8 cellular contexts compared by ENCODE assay signal in genomic region chr18:31497711-31498449, GRCh38. TPM values are rescaled to one million over a fixed set of nuclear protein-coding genes. Genes with fewer than 3 reads are reported as not detected.
DNase-seq lines count a peak whose midpoint lies in the region; ATAC-seq and TF ChIP-seq lines count a peak whose summit lies in the region.

Gene DSG2 (plus strand): TSS chr18:31498177. CDS start chr18:31498252, 75 bp downstream.

- no peaks in the 10 kb centered on the region for H3K9me3 Mint-ChIP-seq in natural killer cell treated with Interleukin-12 subunit alpha and Interleukin-12 subunit beta and Interleukin-15 and Interleukin-18, amount 100 ng/mL, for 72 hours

- H3K4me1 Mint-ChIP-seq in natural killer cell treated with Interleukin-12 subunit alpha and Interleukin-12 subunit beta and Interleukin-15 and Interleukin-18, amount 100 ng/mL, for 72 hours (ENCODE audit: low read depth in 2 of 2) = no peaks in the 10 kb centered on the region

- H3K4me3 Mint-ChIP-seq in natural killer cell treated with Interleukin-12 subunit alpha and Interleukin-12 subunit beta and Interleukin-15 and Interleukin-18, amount 100 ng/mL, for 72 hours = peak within 1 kb of the TSS; percentile 23

- no peak within 1 kb of the TSS for H3K27ac ChIP-seq in fibroblast of lung (ENCODE audit: insufficient read depth, low read length)

- TF ChIP-seq CTCF in GM12864 (IDR thresholded peaks at IDR 0.05; ENCODE audit: low read depth, low read length, missing control alignments) (no peak), fibroblast of lung (conservative IDR thresholded peaks at IDR 0.05 in 1 of 2, IDR thresholded peaks at IDR 0.05 in 1 of 2; ENCODE audit: low read depth in 1 of 2, low read length in 2 of 2) (no peak)

- H3K79me2 ChIP-seq in fibroblast of lung (ENCODE audit: control insufficient read depth, insufficient read depth, low read length) = no peaks in the 10 kb centered on the region

- no peaks in the 10 kb centered on the region for H3K4me1 ChIP-seq in fibroblast of lung (ENCODE audit: control insufficient read depth, extremely low read depth, insufficient read depth, low read length)

- H4K20me1 ChIP-seq in fibroblast of lung (ENCODE audit: control insufficient read depth, extremely low read depth, insufficient read depth, low read length) = no peaks in the 10 kb centered on the region

- no peaks in the 10 kb centered on the region for H3K9me3 ChIP-seq in fibroblast of lung (ENCODE audit: control insufficient read depth, insufficient read depth, low read depth, low read length)

- peaks cover 32 to 37% of the 10 kb centered on the region in 2 donors for H3K27me3 Mint-ChIP-seq in natural killer cell treated with Interleukin-12 subunit alpha and Interleukin-12 subunit beta and Interleukin-15 and Interleukin-18, amount 100 ng/mL, for 72 hours

- no peak within 1 kb of the TSS for H2AFZ ChIP-seq in fibroblast of lung (ENCODE audit: low read length)

- H3K27ac Mint-ChIP-seq in natural killer cell treated with Interleukin-12 subunit alpha and Interleukin-12 subunit beta and Interleukin-15 and Interleukin-18, amount 100 ng/mL, for 72 hours = no peak within 1 kb of the TSS

- DNase-seq in GM12864 (ENCODE audit: low read depth) (no peak), HuH-7 (ENCODE audit: low spot score) (peak; percentile 43), fibroblast of lung (ENCODE audit: low read depth in 2 of 2) (peak in 1 of 2 donors; percentile 56), hippocampal formation (lab: John Stamatoyannopoulos, UW) (no peak)
- DNase-seq in activated CD4-positive, alpha-beta T cell treated with anti-CD3 and anti-CD28 coated beads, Interleukin-2, amount 50 U/mL, for 48 hours = peak; percentile 20 to 31
- no peak for DNase-seq in natural killer cell treated with Interleukin-12 subunit alpha and Interleukin-12 subunit beta and Interleukin-15 and Interleukin-18, amount 100 ng/mL, for 72 hours (ENCODE audit: low spot score)

- peak within 1 kb of the TSS; percentile 68 for H3K4me2 ChIP-seq in fibroblast of lung (ENCODE audit: extremely low read depth, insufficient read depth, low read length)

- H3K36me3 ChIP-seq in fibroblast of lung (ENCODE audit: control insufficient read depth, insufficient read depth, low read length) = no peaks in the 10 kb centered on the region

- no peak within 1 kb of the TSS for H3K9ac ChIP-seq in fibroblast of lung (ENCODE audit: insufficient read depth, low read length)

- ATAC-seq in GM21576 (IDR thresholded peaks at IDR 0.05; ENCODE audit: unreplicated experiment) (peak; percentile 43), GM18520 (IDR thresholded peaks at IDR 0.05; ENCODE audit: unreplicated experiment) (no peak)
- ATAC-seq in natural killer cell treated with Interleukin-12 subunit alpha and Interleukin-12 subunit beta and Interleukin-15 and Interleukin-18, amount 100 ng/mL, for 72 hours = peak; percentile 70 to 80

- peak within 1 kb of the TSS; percentile 97 for H3K4me3 ChIP-seq in GM12864 (ENCODE audit: low read depth, low read length)
- peak within 1 kb of the TSS in 2 of 4 experiments; percentile 43 to 62 for H3K4me3 ChIP-seq in fibroblast of lung (replicated peaks in 1 of 4; ENCODE audit: control extremely low read depth in 1 of 4, insufficient read depth in 1 of 4, low read depth in 3 of 4, low read length in 4 of 4)

- H3K36me3 Mint-ChIP-seq in natural killer cell treated with Interleukin-12 subunit alpha and Interleukin-12 subunit beta and Interleukin-15 and Interleukin-18, amount 100 ng/mL, for 72 hours = peaks cover 4% of the 10 kb centered on the region

- peaks cover 9% of the 10 kb centered on the region for H3K27me3 ChIP-seq in fibroblast of lung (ENCODE audit: control insufficient read depth, insufficient read depth, low read length)

RNA-seq across cellular contexts. Expression of gene DSG2, which starts in this region (rescaled TPM):
- 0.33 and 1.0 TPM in 2 replicates for total RNA-seq in fibroblast of lung
- polyA plus RNA-seq in fibroblast of lung = 1.1 and 1.6 TPM in 2 replicates
- 0.45 and 0.82 TPM in 2 replicates for polyA plus RNA-seq in fibroblast of lung (2012)
- polyA minus RNA-seq in fibroblast of lung (ENCODE audit: low replicate concordance) = 0.16 and 0.41 TPM in 2 replicates
- total RNA-seq in natural killer cell treated with Interleukin-12 subunit alpha and Interleukin-12 subunit beta and Interleukin-15 and Interleukin-18, amount 100 ng/mL, for 72 hours = under 1 TPM in 1 of 2 donors, not detected in 1; 0.14 TPM

Comparison
In these comparisons a context has a peak if more than half of its experiments do, and no peak if none do; other contexts are left out.
1. Peak in ATAC-seq in natural killer cell treated with Interleukin-12 subunit alpha and Interleukin-12 subunit beta and Interleukin-15 and Interleukin-18, amount 100 ng/mL, for 72 hours; RNA of the gene not detected or under 1 TPM.
2. DNase-seq: peak in HuH-7 (single experiment) and activated CD4-positive, alpha-beta T cell treated with anti-CD3 and anti-CD28 coated beads, Interleukin-2, amount 50 U/mL, for 48 hours (2 of 2); none in GM12864 (single experiment), natural killer cell treated with Interleukin-12 subunit alpha and Interleukin-12 subunit beta and Interleukin-15 and Interleukin-18, amount 100 ng/mL, for 72 hours (single experiment) and hippocampal formation (0 of 2).